ENCODE assay signal across 16 cellular contexts in genomic region chrX:643911-644303, GRCh38. TPM values are rescaled to one million over a fixed set of nuclear protein-coding genes. Genes with fewer than 3 reads are reported as not detected.
DNase-seq lines count a peak whose midpoint lies in the region; TF ChIP-seq lines count a peak whose summit lies in the region.
"Had no signal": no experiment of that assay in that cellular context is flagged by ENCODE, and none has a peak within 500 bp of the region (broad histone marks: within the 10 kb centered on the region; RNA-seq: fewer than 3 reads in every experiment).

No MANE protein-coding gene starts in this region.

- TF ChIP-seq RAD21 in neural cell (conservative IDR thresholded peaks at IDR 0.05), result no peak

- H3F3A ChIP-seq in neural cell (ENCODE audit: insufficient read depth, low read length, poor library complexity, severe bottlenecking), result no peaks in the 10 kb centered on the region

- DNase-seq in activated CD4-positive, alpha-beta T cell treated with anti-CD3 and anti-CD28 coated beads, Interleukin-2, amount 10 ng/mL, durations not matched to agents 24 days and 14 days, result peak; percentile 27
- DNase-seq in activated CD4-positive, alpha-beta T cell treated with anti-CD3 and anti-CD28 coated beads for 4 hours, result no peak
- DNase-seq in colonic mucosa (no peak), epidermal melanocyte (ENCODE audit: insufficient read length, low spot score) (no peak), SHP77 treated with DMSO at 0.1 percent for 48 hours (lab: John Stamatoyannopoulos, UW) (no peak), HPDE6-E6E7 (ENCODE audit: extremely low spot score) (no peak)
- no peak for DNase-seq in effector CD4-positive, alpha-beta T cell
- DNase-seq: Kasumi-1, NCI-H187, NCI-H226, NCI-H524 treated with DMSO at 0.1 percent for 48 hours had no signal

- no peaks in the 10 kb centered on the region for H3K9me2 ChIP-seq in neural cell (ENCODE audit: insufficient read depth, low read length)

- H3K4me2 ChIP-seq in neural cell (ENCODE audit: low read length), result no peak overlapping the region
- H3K4me2 ChIP-seq: BLaER1 had no signal

- H4K20me1 ChIP-seq in neural cell (ENCODE audit: insufficient read depth), result no peaks in the 10 kb centered on the region

- H3K4me1 ChIP-seq in colonic mucosa, result no peaks in the 10 kb centered on the region
- H3K4me1 ChIP-seq: BLaER1 had no signal

- peaks cover 16% of the 10 kb centered on the region for H3K27me3 Mint-ChIP-seq in activated CD4-positive, alpha-beta T cell treated with anti-CD3 and anti-CD28 coated beads, Interleukin-2, amount 10 ng/mL, durations not matched to agents 24 days and 14 days

- TF ChIP-seq EP300 in neural cell (conservative IDR thresholded peaks at IDR 0.05; ENCODE audit: poor library complexity, severe bottlenecking), result no peak

- no peaks in the 10 kb centered on the region for H3K36me3 Mint-ChIP-seq in activated CD4-positive, alpha-beta T cell treated with anti-CD3 and anti-CD28 coated beads, Interleukin-2, amount 10 ng/mL, durations not matched to agents 24 days and 14 days (ENCODE audit: low read depth)
- H3K36me3 Mint-ChIP-seq: CD8-positive, alpha-beta T cell; IgD-negative memory B cell had no signal

- H3K4me3 ChIP-seq in colonic mucosa, result peak overlapping the region; percentile 40
- peak overlapping the region; percentile 57 for H3K4me3 ChIP-seq in neural cell (ENCODE audit: low read length)
- H3K4me3 ChIP-seq: BLaER1 had no signal

- H3K36me3 ChIP-seq in colonic mucosa (no peaks in the 10 kb centered on the region), neural cell (ENCODE audit: insufficient read depth, low read length) (no peaks in the 10 kb centered on the region)
- H3K36me3 ChIP-seq: BLaER1 had no signal

- H3K9ac ChIP-seq in colonic mucosa (ENCODE audit: low read depth in 2 of 2, low read length in 2 of 2) (no peak overlapping the region), neural cell (ENCODE audit: low read length) (no peak overlapping the region)
- H3K9ac ChIP-seq: BLaER1 had no signal

- H2AFZ ChIP-seq in neural cell (ENCODE audit: low read depth, low read length), result no peak overlapping the region

- no peak overlapping the region for H3K4me3 Mint-ChIP-seq in activated CD4-positive, alpha-beta T cell treated with anti-CD3 and anti-CD28 coated beads, Interleukin-2, amount 10 ng/mL, durations not matched to agents 24 days and 14 days
- H3K4me3 Mint-ChIP-seq: CD8-positive, alpha-beta T cell; IgD-negative memory B cell had no signal

- H3K27ac Mint-ChIP-seq in activated CD4-positive, alpha-beta T cell treated with anti-CD3 and anti-CD28 coated beads, Interleukin-2, amount 10 ng/mL, durations not matched to agents 24 days and 14 days, result no peak overlapping the region
- H3K27ac Mint-ChIP-seq: CD8-positive, alpha-beta T cell; IgD-negative memory B cell had no signal

- intact Hi-C loops in activated CD4-positive, alpha-beta T cell treated with anti-CD3 and anti-CD28 coated beads, Interleukin-2, amount 10 ng/mL, durations not matched to agents 24 days and 14 days (cut with micrococcal nuclease), result no loop called here
- intact Hi-C loops in colonic mucosa (cut with DNase I), result no loop called here

- no peak overlapping the region for H3K27ac ChIP-seq in colonic mucosa
- H3K27ac ChIP-seq in neural cell (ENCODE audit: low read length), result no peak overlapping the region
- H3K27ac ChIP-seq: BLaER1 had no signal

- H3K79me2 ChIP-seq in neural cell (replicated peaks; ENCODE audit: insufficient read depth, low read length), result no peaks in the 10 kb centered on the region

- H3K4me1 Mint-ChIP-seq in activated CD4-positive, alpha-beta T cell treated with anti-CD3 and anti-CD28 coated beads, Interleukin-2, amount 10 ng/mL, durations not matched to agents 24 days and 14 days, result no peaks in the 10 kb centered on the region
- H3K4me1 Mint-ChIP-seq: IgD-negative memory B cell had no signal

- no peaks in the 10 kb centered on the region for H3K9me3 Mint-ChIP-seq in activated CD4-positive, alpha-beta T cell treated with anti-CD3 and anti-CD28 coated beads, Interleukin-2, amount 10 ng/mL, durations not matched to agents 24 days and 14 days
- H3K9me3 Mint-ChIP-seq: CD8-positive, alpha-beta T cell; IgD-negative memory B cell had no signal

- no peak for TF ChIP-seq CTCF in colonic mucosa (IDR thresholded peaks at IDR 0.05)
- no peak for TF ChIP-seq CTCF in neural cell (IDR thresholded peaks at IDR 0.05; ENCODE audit: poor library complexity, severe bottlenecking)

- no peaks in the 10 kb centered on the region for H3K9me3 ChIP-seq in colonic mucosa
- no peaks in the 10 kb centered on the region for H3K9me3 ChIP-seq in neural cell (ENCODE audit: low read length)

- H3K27me3 ChIP-seq in colonic mucosa (peaks cover 17% of the 10 kb centered on the region), neural cell (ENCODE audit: insufficient read depth, low read depth, low read length) (peaks cover 80% of the 10 kb centered on the region)

TF ChIP-seq in neural cell, 6 proteins besides CTCF, POLR2A, EP300 and RAD21:
- TF ChIP-seq TAF1 (IDR thresholded peaks at IDR 0.05; ENCODE audit: low read depth) (no peak), EZH2 (IDR thresholded peaks at IDR 0.05; ENCODE audit: borderline replicate concordance, insufficient read depth, low read length, poor library complexity, severe bottlenecking) (peak; percentile 39)

RNA-seq across cellular contexts. Expression of gene SHOX, which starts 13.3 kb away (rescaled TPM):
- total RNA-seq in activated CD4-positive, alpha-beta T cell treated with anti-CD3 and anti-CD28 coated beads, Interleukin-2, amount 10 ng/mL, durations not matched to agents 24 days and 14 days, result not detected in 2 replicates
- total RNA-seq in colonic mucosa, result under 1 TPM; 0.11 to 0.12 TPM
- polyA plus RNA-seq in neural cell, result not detected in 2 replicates
- not detected in 2 replicates for polyA minus RNA-seq in neural cell
- total RNA-seq: A172; CD8-positive, alpha-beta T cell had no signal
- polyA plus RNA-seq: IgD-negative memory B cell had no signal
